ENCODE assay signal across 17 cellular contexts in genomic region chr9:74639112-74639511, GRCh38.
DNase-seq lines count a peak whose midpoint lies in the region; ATAC-seq, FAIRE-seq and TF ChIP-seq lines count a peak whose summit lies in the region.
"Had no signal": no experiment of that assay in that cellular context is flagged by ENCODE, and none has a peak within 500 bp of the region (broad histone marks: within the 10 kb centered on the region; RNA-seq: fewer than 3 reads in every experiment).

No MANE protein-coding gene starts in this region.

- no peaks in the 10 kb centered on the region for H3K79me2 ChIP-seq in Karpas-422 (ENCODE audit: low read length)
- no peaks in the 10 kb centered on the region for H3K79me2 ChIP-seq in H1 (ENCODE audit: control insufficient read depth in 1 of 2, insufficient read depth in 2 of 2, low read length in 2 of 2)

- CTCF ChIA-PET in H1 (lab: Charles Lee; ENCODE audit: partially characterized antibody) = interaction anchor here (1.8 kb wide), 1 partner anchor 46 kb away, joined by 3 read pairs; no protein-coding TSS in a partner anchor

- H3K4me1 Mint-ChIP-seq in progenitor cell of endocrine pancreas (ENCODE audit: low read depth) = peaks cover 2% of the 10 kb centered on the region
- H3K4me1 Mint-ChIP-seq: CD4-positive, CD25-positive, alpha-beta regulatory T cell had no signal

- H4K20me1 ChIP-seq in Karpas-422 (ENCODE audit: insufficient read depth, low read depth, low read length) (no peaks in the 10 kb centered on the region), H1 (replicated peaks in 1 of 2; ENCODE audit: control insufficient read depth in 1 of 2, insufficient read depth in 2 of 2, low read length in 2 of 2) (no peaks in the 10 kb centered on the region)

- no peak overlapping the region for H4K8ac ChIP-seq in H1 (ENCODE audit: extremely low read depth, insufficient read depth, low read length)
- H4K8ac ChIP-seq in neuronal stem cell (ENCODE audit: low read depth, low read length) = no peak overlapping the region

- no peaks in the 10 kb centered on the region for H3K23me2 ChIP-seq in H1 (ENCODE audit: low read depth, low read length)

- peaks cover 3% of the 10 kb centered on the region for H3K9me3 Mint-ChIP-seq in progenitor cell of endocrine pancreas (ENCODE audit: low read depth)

- H3K18ac ChIP-seq in H1 (ENCODE audit: extremely low read depth, low read length) (no peak overlapping the region), neuronal stem cell (ENCODE audit: low read length) (no peak overlapping the region)

- TF ChIP-seq POLR2A in H54 (IDR thresholded peaks at IDR 0.05; ENCODE audit: low read depth, low read length) (no peak), H1 (IDR thresholded peaks at IDR 0.05; ENCODE audit: control extremely low read depth in 1 of 2, low read depth in 2 of 2, low read length in 2 of 2) (no peak)

- POLR2A ChIA-PET in H1 (lab: Charles Lee; ENCODE audit: partially characterized antibody) = no interaction called here

- H3K9me3 ChIP-seq in Karpas-422 (ENCODE audit: low read length) = no peaks in the 10 kb centered on the region
- no peaks in the 10 kb centered on the region for H3K9me3 ChIP-seq in H1 (ENCODE audit: insufficient read depth in 2 of 2, low read depth in 1 of 2, low read length in 1 of 2)
- no peaks in the 10 kb centered on the region for H3K9me3 ChIP-seq in neuronal stem cell (replicated peaks in 1 of 2; ENCODE audit: control insufficient read depth in 2 of 2, insufficient read depth in 1 of 2, low read depth in 1 of 2, low read length in 2 of 2)
- H3K9me3 ChIP-seq: BLaER1 treated with 17β-estradiol and CSF1 and Interleukin-3, amounts not matched to agents 10 nM and 100 nM had no signal

- no peaks in the 10 kb centered on the region for H3K9me2 ChIP-seq in Karpas-422 (replicated peaks; ENCODE audit: insufficient read depth, low read length)

- TF ChIP-seq RAD21 in H1 (IDR thresholded peaks at IDR 0.05 in 1 of 2, conservative IDR thresholded peaks at IDR 0.05 in 1 of 2; ENCODE audit: low read depth in 2 of 2, low read length in 2 of 2) = no peak

- DNase-seq in H54 (ENCODE audit: insufficient read length, low spot score) (no peak), Karpas-422 (peak; percentile 48), H1 (ENCODE audit: low read depth in 1 of 2, low spot score in 2 of 2) (no peak), neuronal stem cell (ENCODE audit: low spot score) (no peak), progenitor cell of endocrine pancreas (ENCODE audit: low spot score, unreplicated experiment) (no peak), NCI-H2081 (lab: John Stamatoyannopoulos, UW) (no peak)
- DNase-seq: ACHN; CD4-positive, CD25-positive, alpha-beta regulatory T cell; DMS79 treated with DMSO at 0.1 percent for 48 hours; EL; KG1 had no signal

- no peak overlapping the region for H2BK120ac ChIP-seq in H1 (replicated peaks; ENCODE audit: low read depth, low read length)
- H2BK120ac ChIP-seq in neuronal stem cell (ENCODE audit: low read depth, low read length) = no peak overlapping the region

- H2BK5ac ChIP-seq in H1 (ENCODE audit: low read depth, low read length) (no peak overlapping the region), neuronal stem cell (ENCODE audit: low read length) (no peak overlapping the region)

- H2BK20ac ChIP-seq in H1 (ENCODE audit: low read length) = no peak overlapping the region

- H2AFZ ChIP-seq in Karpas-422 (ENCODE audit: low read length) (no peak overlapping the region), H1 (ENCODE audit: low read length) (no peak overlapping the region), neuronal stem cell (ENCODE audit: low read length) (peak overlapping the region; percentile 8)

- TF ChIP-seq EP300 in H1 (IDR thresholded peaks at IDR 0.05; ENCODE audit: borderline replicate concordance in 1 of 2, low read depth in 2 of 2, low read length in 2 of 2) = no peak

- FAIRE-seq in H54 (lab: Jason Lieb, UNC) (peak; percentile 64), H1 (lab: Jason Lieb, UNC) (no peak)
- FAIRE-seq: G401.6, GM12892 had no signal

- H3K4ac ChIP-seq in H1 (replicated peaks; ENCODE audit: insufficient read length, low read depth, low read length) (no peak overlapping the region), neuronal stem cell (ENCODE audit: low read length) (no peak overlapping the region)

- H3K27ac ChIP-seq in Karpas-422 (ENCODE audit: low read length) (no peak overlapping the region), H1 (ENCODE audit: low read depth, low read length) (no peak overlapping the region), neuronal stem cell (replicated peaks; ENCODE audit: low read length) (no peak overlapping the region)
- H3K27ac ChIP-seq: BLaER1 treated with 17β-estradiol and CSF1 and Interleukin-3, amounts not matched to agents 10 nM and 100 nM; HL-60 had no signal

- H4K91ac ChIP-seq in H1 (replicated peaks; ENCODE audit: insufficient read length, low read length) (no peak overlapping the region), neuronal stem cell (ENCODE audit: low read depth, low read length, poor library complexity) (no peak overlapping the region)

- no peak overlapping the region for H2BK15ac ChIP-seq in H1 (ENCODE audit: low read length)
- no peak overlapping the region for H2BK15ac ChIP-seq in neuronal stem cell (ENCODE audit: low read length)

- ATAC-seq in HG03469 (IDR thresholded peaks at IDR 0.05; ENCODE audit: unreplicated experiment) = no peak
- no peak for ATAC-seq in HG02623 (IDR thresholded peaks at IDR 0.05; ENCODE audit: unreplicated experiment)

- H3K23ac ChIP-seq in H1 (ENCODE audit: insufficient read length) (no peak overlapping the region), neuronal stem cell (ENCODE audit: low read depth, low read length, poor library complexity) (no peak overlapping the region)

- H2BK12ac ChIP-seq in H1 (ENCODE audit: low read depth, low read length) (no peak overlapping the region), neuronal stem cell (ENCODE audit: low read length) (no peak overlapping the region)

- H3K4me2 ChIP-seq in Karpas-422 (ENCODE audit: low read depth, low read length, poor library complexity, severe bottlenecking) (no peak overlapping the region), H1 (ENCODE audit: insufficient read depth in 1 of 2, low read depth in 2 of 2, low read length in 2 of 2) (no peak overlapping the region), neuronal stem cell (ENCODE audit: insufficient read depth, low read length, poor library complexity, severe bottlenecking) (no peak overlapping the region)
- H3K4me2 ChIP-seq: BLaER1 treated with 17β-estradiol and CSF1 and Interleukin-3, amounts not matched to agents 10 nM and 100 nM had no signal

- no peaks in the 10 kb centered on the region for H3K79me1 ChIP-seq in H1 (ENCODE audit: low read depth, low read length)
- no peaks in the 10 kb centered on the region for H3K79me1 ChIP-seq in neuronal stem cell (ENCODE audit: low read depth, low read length)

- H3K9ac ChIP-seq in Karpas-422 (ENCODE audit: low read length) (no peak overlapping the region), H1 (replicated peaks in 1 of 4; ENCODE audit: extremely low read depth in 1 of 4, low read depth in 3 of 4, low read length in 3 of 4) (no peak overlapping the region), neuronal stem cell (ENCODE audit: low read depth, low read length, poor library complexity) (no peak overlapping the region)
- H3K9ac ChIP-seq: BLaER1 treated with 17β-estradiol and CSF1 and Interleukin-3, amounts not matched to agents 10 nM and 100 nM had no signal

- TF ChIP-seq CTCF in H1 (IDR thresholded peaks at IDR 0.05; ENCODE audit: control extremely low read depth in 1 of 3, insufficient read depth in 1 of 3, low read depth in 1 of 3, low read length in 3 of 3) (no peak), progenitor cell of endocrine pancreas (IDR thresholded peaks at IDR 0.05; ENCODE audit: unreplicated experiment) (no peak)

- H3K14ac ChIP-seq in H1 (ENCODE audit: insufficient read length) (no peak overlapping the region), neuronal stem cell (ENCODE audit: low read length) (no peak overlapping the region)

- H3K56ac ChIP-seq in H1 (replicated peaks; ENCODE audit: insufficient read length, low read depth, low read length) = no peak overlapping the region

- no peak overlapping the region for H3K27ac Mint-ChIP-seq in progenitor cell of endocrine pancreas
- H3K27ac Mint-ChIP-seq: CD4-positive, CD25-positive, alpha-beta regulatory T cell had no signal

- H3K4me3 ChIP-seq in Karpas-422 (ENCODE audit: low read length) (no peak overlapping the region), H1 (ENCODE audit: extremely low read depth in 1 of 4, insufficient read depth in 2 of 4, low read depth in 3 of 4, low read length in 4 of 4) (no peak overlapping the region), neuronal stem cell (ENCODE audit: low read length in 2 of 2) (no peak overlapping the region)
- H3K4me3 ChIP-seq: BLaER1 treated with 17β-estradiol and CSF1 and Interleukin-3, amounts not matched to agents 10 nM and 100 nM had no signal

- H3K36me3 ChIP-seq in Karpas-422 (ENCODE audit: insufficient read depth, low read length) (no peaks in the 10 kb centered on the region), H1 (ENCODE audit: control insufficient read depth in 2 of 4, insufficient read depth in 4 of 4, low read length in 3 of 4) (no peaks in the 10 kb centered on the region), neuronal stem cell (replicated peaks in 1 of 2; ENCODE audit: control insufficient read depth in 2 of 2, insufficient read depth in 2 of 2, low read length in 2 of 2) (no peaks in the 10 kb centered on the region)

- peaks cover 15% of the 10 kb centered on the region for H3K4me1 ChIP-seq in Karpas-422 (ENCODE audit: low read length)
- no peaks in the 10 kb centered on the region; a peak in 1 of 7 replicates for H3K4me1 ChIP-seq in H1 (replicated peaks in 1 of 4; ENCODE audit: control insufficient read depth in 3 of 4, insufficient read depth in 4 of 4, low read length in 3 of 4)
- H3K4me1 ChIP-seq in neuronal stem cell (ENCODE audit: control insufficient read depth in 2 of 2, insufficient read depth in 1 of 2, low read depth in 1 of 2, low read length in 2 of 2) = peaks cover 0 to 3% of the 10 kb centered on the region in 2 donors

- H3K36me3 Mint-ChIP-seq in progenitor cell of endocrine pancreas (ENCODE audit: insufficient read depth) = no peaks in the 10 kb centered on the region
- H3K36me3 Mint-ChIP-seq: CD4-positive, CD25-positive, alpha-beta regulatory T cell had no signal

- H3K4me3 Mint-ChIP-seq in progenitor cell of endocrine pancreas (ENCODE audit: low read depth) = no peak overlapping the region
- H3K4me3 Mint-ChIP-seq: CD4-positive, CD25-positive, alpha-beta regulatory T cell had no signal

- no peak overlapping the region for H4K5ac ChIP-seq in H1 (ENCODE audit: insufficient read length, low read depth, low read length)

- no peaks in the 10 kb centered on the region for H3K27me3 Mint-ChIP-seq in progenitor cell of endocrine pancreas

- WGBS in H1 (ENCODE audit: extremely low coverage in 1 of 2, insufficient coverage in 1 of 2, insufficient read length in 1 of 2, insufficient replicate concordance in 2 of 2, low coverage in 1 of 2, low lambda C conversion rate in 2 of 2, missing lambda C conversion rate in 1 of 2), 2 experiments = 92% methylated on average over 1 of the region's 1 CpG; no CpG with 5 or more reads in 1 of the 2 experiments
- WGBS in neuronal stem cell (ENCODE audit: extremely low coverage in 2 of 2, insufficient read length in 2 of 2, insufficient replicate concordance in 1 of 2), 2 donors = no CpG with 5 or more reads among the region's 1 CpG

- H3K27me3 ChIP-seq in Karpas-422 (ENCODE audit: low read length) = no peaks in the 10 kb centered on the region
- no peaks in the 10 kb centered on the region for H3K27me3 ChIP-seq in H1 (replicated peaks in 1 of 4; ENCODE audit: control insufficient read depth in 3 of 4, extremely low read depth in 1 of 4, insufficient read depth in 3 of 4, low read length in 3 of 4)
- H3K27me3 ChIP-seq in neuronal stem cell (ENCODE audit: control insufficient read depth in 3 of 3, insufficient read depth in 3 of 3, low read depth in 1 of 3, low read length in 3 of 3) = no peaks in the 10 kb centered on the region
- H3K27me3 ChIP-seq: BLaER1 treated with 17β-estradiol and CSF1 and Interleukin-3, amounts not matched to agents 10 nM and 100 nM had no signal

- H2AK5ac ChIP-seq in H1 (ENCODE audit: low read depth, low read length) (no peak overlapping the region), neuronal stem cell (ENCODE audit: low read depth, low read length) (no peak overlapping the region)
